In the genomic region with DNA sequence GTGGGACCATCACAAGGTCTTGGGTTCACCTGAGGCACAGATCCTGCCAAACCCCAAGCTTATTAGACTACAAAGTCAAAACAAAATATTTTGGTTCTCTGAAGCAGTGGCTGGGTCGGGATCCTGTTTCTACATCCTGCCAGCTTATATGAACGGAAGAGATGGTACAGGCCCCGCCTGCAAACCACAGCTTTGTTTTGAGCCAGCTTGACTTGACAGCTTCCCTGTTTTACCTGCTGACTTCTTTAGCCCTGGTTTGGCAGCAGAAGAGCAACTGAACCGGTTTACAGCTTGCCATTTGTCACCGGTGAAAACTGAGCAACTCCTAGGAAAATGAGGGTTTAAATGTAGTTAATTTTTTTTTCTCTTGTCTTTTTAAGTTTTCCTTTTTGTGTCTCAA, we compare ENCODE assay signal across 8 cellular contexts. TPM values are rescaled to one million over a fixed set of nuclear protein-coding genes. Genes with fewer than 3 reads are reported as not detected.
DNase-seq lines count a peak whose midpoint lies in the region; ATAC-seq and TF ChIP-seq lines count a peak whose summit lies in the region.

No MANE protein-coding gene starts in this region.

- H3K36me3 ChIP-seq in esophagus squamous epithelium (peaks cover 0 to 8% (median 0%) of the 10 kb centered on the region in 3 donors), sigmoid colon (no peaks in the 10 kb centered on the region)

- peaks cover 88% of the 10 kb centered on the region for H3K4me1 Mint-ChIP-seq in HFFc6 (ENCODE audit: low read depth)
- peaks cover 57% of the 10 kb centered on the region for H3K4me1 Mint-ChIP-seq in activated CD8-positive, alpha-beta memory T cell treated with anti-CD3 and anti-CD28 coated beads, Interleukin-2, amount 10 ng/mL, durations not matched to agents 7 days and 5 days

- ATAC-seq in activated CD8-positive, alpha-beta memory T cell treated with anti-CD3 and anti-CD28 coated beads, Interleukin-2, amount 10 ng/mL, durations not matched to agents 7 days and 5 days: peak; percentile 95
- ATAC-seq in GM21526 (IDR thresholded peaks at IDR 0.05; ENCODE audit: low FRiP score, unreplicated experiment): no peak

- H3K27me3 Mint-ChIP-seq in HFFc6 (ENCODE audit: insufficient read depth): no peaks in the 10 kb centered on the region
- no peaks in the 10 kb centered on the region for H3K27me3 Mint-ChIP-seq in activated CD8-positive, alpha-beta memory T cell treated with anti-CD3 and anti-CD28 coated beads, Interleukin-2, amount 10 ng/mL, durations not matched to agents 7 days and 5 days

- peaks cover 31% of the 10 kb centered on the region for H3K36me3 Mint-ChIP-seq in HFFc6 (ENCODE audit: low read depth)
- H3K36me3 Mint-ChIP-seq in activated CD8-positive, alpha-beta memory T cell treated with anti-CD3 and anti-CD28 coated beads, Interleukin-2, amount 10 ng/mL, durations not matched to agents 7 days and 5 days: peaks cover 15% of the 10 kb centered on the region

- peak overlapping the region in 2 of 4 donors; percentile 5 to 48 for H3K4me3 ChIP-seq in esophagus squamous epithelium
- H3K4me3 ChIP-seq in sigmoid colon: no peak overlapping the region

- H3K9me3 Mint-ChIP-seq in HFFc6: no peaks in the 10 kb centered on the region
- H3K9me3 Mint-ChIP-seq in activated CD8-positive, alpha-beta memory T cell treated with anti-CD3 and anti-CD28 coated beads, Interleukin-2, amount 10 ng/mL, durations not matched to agents 7 days and 5 days (ENCODE audit: low read depth): no peaks in the 10 kb centered on the region

- peak overlapping the region; percentile 76 for H3K27ac Mint-ChIP-seq in HFFc6
- H3K27ac Mint-ChIP-seq in activated CD8-positive, alpha-beta memory T cell treated with anti-CD3 and anti-CD28 coated beads, Interleukin-2, amount 10 ng/mL, durations not matched to agents 7 days and 5 days: peak overlapping the region; percentile 97

- intact Hi-C loops in esophagus squamous epithelium (cut with DNase I) (no loop called here), sigmoid colon (cut with DNase I) (no loop called here)

- peak; percentile 87 for DNase-seq in DMS79 treated with DMSO at 0.1 percent for 48 hours (lab: John Stamatoyannopoulos, UW)
- DNase-seq in HFFc6: no peak
- DNase-seq in NCI-H510A treated with DMSO at 0.1 percent for 48 hours (lab: John Stamatoyannopoulos, UW): peak; percentile 77
- DNase-seq in activated CD8-positive, alpha-beta memory T cell treated with anti-CD3 and anti-CD28 coated beads, Interleukin-2, amount 10 ng/mL, durations not matched to agents 7 days and 5 days: peak; percentile 89
- no peak for DNase-seq in esophagus squamous epithelium (lab: John Stamatoyannopoulos, UW)
- peak; percentile 73 for DNase-seq in sigmoid colon
- no peak for DNase-seq in SHP77 (lab: John Stamatoyannopoulos, UW)

- WGBS in esophagus squamous epithelium, 2 donors: 4% methylated on average over 5 of the region's 5 CpGs
- WGBS in sigmoid colon, 2 donors: 7% methylated on average over 5 of the region's 5 CpGs

- H3K4me3 Mint-ChIP-seq in HFFc6: peak overlapping the region; percentile 27; the same call in 1 of the 2 replicates
- peak overlapping the region; percentile 69 for H3K4me3 Mint-ChIP-seq in activated CD8-positive, alpha-beta memory T cell treated with anti-CD3 and anti-CD28 coated beads, Interleukin-2, amount 10 ng/mL, durations not matched to agents 7 days and 5 days

- TF ChIP-seq CTCF in HFFc6 (IDR thresholded peaks at IDR 0.05): no peak
- peak in 1 of 6 experiments; percentile 17 for TF ChIP-seq CTCF in esophagus squamous epithelium (IDR thresholded peaks at IDR 0.05)
- TF ChIP-seq CTCF in sigmoid colon (IDR thresholded peaks at IDR 0.05): no peak

- peak in 1 of 4 donors; percentile 43 for TF ChIP-seq POLR2A in esophagus squamous epithelium (IDR thresholded peaks at IDR 0.05)
- no peak for TF ChIP-seq POLR2A in sigmoid colon (IDR thresholded peaks at IDR 0.05)

- H3K27ac ChIP-seq in esophagus squamous epithelium (peak overlapping the region; percentile 67 to 86 (median 84)), sigmoid colon (peak overlapping the region; percentile 17 to 75 (median 50))

- H3K9me3 ChIP-seq in esophagus squamous epithelium (no peaks in the 10 kb centered on the region), sigmoid colon (no peaks in the 10 kb centered on the region)

- H3K27me3 ChIP-seq in esophagus squamous epithelium (no peaks in the 10 kb centered on the region), sigmoid colon (no peaks in the 10 kb centered on the region)

- TF ChIP-seq EP300 in sigmoid colon (IDR thresholded peaks at IDR 0.05): no peak

- CTCF ChIA-PET in activated CD8-positive, alpha-beta memory T cell treated with anti-CD3 and anti-CD28 coated beads, Interleukin-2, amount 10 ng/mL, durations not matched to agents 7 days and 5 days (lab: Charles Lee): interaction anchor here (0.7 to 6.1 kb wide), 16 partner anchors 8 to 140 kb away, joined by 3 to 50 read pairs (median 6); a partner anchor contains a TSS

- H3K4me1 ChIP-seq in esophagus squamous epithelium: peaks cover 40 to 82% (median 43%) of the 10 kb centered on the region in 3 donors
- peaks cover 0 to 59% (median 46%) of the 10 kb centered on the region in 4 donors for H3K4me1 ChIP-seq in sigmoid colon

RNA-seq across cellular contexts. Expression of a gene that starts 11.4 kb away (rescaled TPM):
- total RNA-seq in HFFc6 (2021; fragmentation: NEBNext Ultra II Directional; extraction: Animal tissue kit (Norgen Biotek cat#: 25700)): 100 to 1,000 TPM in 2 of 6 experiments, 10 to 100 TPM in 4; 82.8 to 114 (median 91.8) TPM
- total RNA-seq in activated CD8-positive, alpha-beta memory T cell treated with anti-CD3 and anti-CD28 coated beads, Interleukin-2, amount 10 ng/mL, durations not matched to agents 7 days and 5 days: 100 to 1,000 TPM in 1 of 2 experiments, 10 to 100 TPM in 1; 96.6 to 104 TPM
- total RNA-seq in esophagus squamous epithelium (10 to 100 TPM; 17.9 to 37.6 (median 25.4) TPM), sigmoid colon (10 to 100 TPM; 16.3 to 75.9 (median 26.5) TPM)
- polyA plus RNA-seq in sigmoid colon: 10 to 100 TPM in 1 of 3 donors, 1 to 10 TPM in 2; 2.1 to 28.0 (median 5.4) TPM

RNA-seq across cellular contexts. Expression of a gene that starts 29.3 kb away (rescaled TPM):
- total RNA-seq in HFFc6 (2021; fragmentation: NEBNext Ultra II Directional; extraction: Animal tissue kit (Norgen Biotek cat#: 25700)): 100 to 1,000 TPM; 199 to 240 (median 222) TPM
- total RNA-seq in activated CD8-positive, alpha-beta memory T cell treated with anti-CD3 and anti-CD28 coated beads, Interleukin-2, amount 10 ng/mL, durations not matched to agents 7 days and 5 days: 100 to 1,000 TPM; 256 to 281 TPM
- total RNA-seq in esophagus squamous epithelium (100 to 1,000 TPM in 1 of 4 donors, 10 to 100 TPM in 3; 87.8 to 112 (median 93.5) TPM), sigmoid colon (100 to 1,000 TPM in 2 of 4 donors, 10 to 100 TPM in 2; 75.5 to 122 (median 102) TPM)
- polyA plus RNA-seq in sigmoid colon: 100 to 1,000 TPM in 1 of 3 donors, 10 to 100 TPM in 2; 71.7 to 119 (median 91.9) TPM

RNA-seq across cellular contexts. Expression of a gene that starts 32.5 kb away (rescaled TPM):
- under 1 TPM in 1 of 6 experiments, not detected in 5; 0.14 TPM for total RNA-seq in HFFc6 (2021; fragmentation: NEBNext Ultra II Directional; extraction: Animal tissue kit (Norgen Biotek cat#: 25700))
- total RNA-seq in activated CD8-positive, alpha-beta memory T cell treated with anti-CD3 and anti-CD28 coated beads, Interleukin-2, amount 10 ng/mL, durations not matched to agents 7 days and 5 days: not detected
- total RNA-seq in esophagus squamous epithelium: not detected
- total RNA-seq in sigmoid colon: not detected
- under 1 TPM in 1 of 3 donors, not detected in 2; 0.04 TPM for polyA plus RNA-seq in sigmoid colon

RNA-seq across cellular contexts. Expression of a gene that starts 55.2 kb away (rescaled TPM):
- 1 to 10 TPM; 2.1 to 3.8 (median 2.7) TPM for total RNA-seq in HFFc6 (2021; fragmentation: NEBNext Ultra II Directional; extraction: Animal tissue kit (Norgen Biotek cat#: 25700))
- total RNA-seq in activated CD8-positive, alpha-beta memory T cell treated with anti-CD3 and anti-CD28 coated beads, Interleukin-2, amount 10 ng/mL, durations not matched to agents 7 days and 5 days: under 1 TPM in 1 of 2 experiments, not detected in 1; 0.54 TPM
- total RNA-seq in esophagus squamous epithelium (not detected), sigmoid colon (not detected)
- under 1 TPM in 1 of 3 donors, not detected in 2; 0.06 TPM for polyA plus RNA-seq in sigmoid colon

Comparison
In these comparisons a context has a peak if more than half of its experiments do, and no peak if none do; other contexts are left out.
1. DNase-seq: peak in DMS79 treated with DMSO at 0.1 percent for 48 hours (single experiment), NCI-H510A treated with DMSO at 0.1 percent for 48 hours (single experiment), activated CD8-positive, alpha-beta memory T cell treated with anti-CD3 and anti-CD28 coated beads, Interleukin-2, amount 10 ng/mL, durations not matched to agents 7 days and 5 days (single experiment) and sigmoid colon (single experiment); none in HFFc6 (single experiment), esophagus squamous epithelium (single experiment) and SHP77 (0 of 2).